In genomic region chr13:77309254-77309653, GRCh38 we compare ENCODE assay signal across 28 cellular contexts. TPM values are rescaled to one million over a fixed set of nuclear protein-coding genes. Genes with fewer than 3 reads are reported as not detected.
DNase-seq lines count a peak whose midpoint lies in the region; ATAC-seq, FAIRE-seq and TF ChIP-seq lines count a peak whose summit lies in the region.
"Had no signal": no experiment of that assay in that cellular context is flagged by ENCODE, and none has a peak within 500 bp of the region (broad histone marks: within the 10 kb centered on the region; RNA-seq: fewer than 3 reads in every experiment).

No MANE protein-coding gene starts in this region.

- TF ChIP-seq CTCF in WERI-Rb-1 (IDR thresholded peaks at IDR 0.05; ENCODE audit: low read depth, low read length), result no peak

- H3K27ac Mint-ChIP-seq in CD4-positive, CD25-positive, alpha-beta regulatory T cell, result peak overlapping the region; percentile 11 to 22 (median 21)
- H3K27ac Mint-ChIP-seq in activated CD8-positive, alpha-beta T cell treated with anti-CD3 and anti-CD28 coated beads, Interleukin-2, amount 10 ng/mL, durations not matched to agents 7 days and 5 days, result peak overlapping the region; percentile 62
- H3K27ac Mint-ChIP-seq in activated CD8-positive, alpha-beta memory T cell treated with anti-CD3 and anti-CD28 coated beads, Interleukin-2, amount 10 ng/mL, durations not matched to agents 7 days and 5 days, result no peak overlapping the region
- H3K27ac Mint-ChIP-seq: stimulated activated effector memory CD8-positive, alpha-beta T cell treated with anti-CD3 and anti-CD28 coated beads, Interleukin-12 subunit alpha, Interleukin-12 subunit beta, amount 100 ng/mL, for 72 hours had no signal

- H3K9me3 ChIP-seq in CD4-positive, CD25-positive, alpha-beta regulatory T cell (ENCODE audit: control insufficient read depth in 2 of 2, low read length in 2 of 2), result no peaks in the 10 kb centered on the region
- H3K9me3 ChIP-seq in WERI-Rb-1 (ENCODE audit: severe bottlenecking), result no peaks in the 10 kb centered on the region
- H3K9me3 ChIP-seq: right atrium auricular region, spleen, testis had no signal

- H3K4me3 Mint-ChIP-seq in CD4-positive, CD25-positive, alpha-beta regulatory T cell, result peak overlapping the region; percentile 1 to 66 (median 26)
- H3K4me3 Mint-ChIP-seq in activated CD8-positive, alpha-beta T cell treated with anti-CD3 and anti-CD28 coated beads, Interleukin-2, amount 10 ng/mL, durations not matched to agents 7 days and 5 days, result no peak overlapping the region
- no peak overlapping the region for H3K4me3 Mint-ChIP-seq in activated CD8-positive, alpha-beta memory T cell treated with anti-CD3 and anti-CD28 coated beads, Interleukin-2, amount 10 ng/mL, durations not matched to agents 7 days and 5 days
- H3K4me3 Mint-ChIP-seq: CD14-positive monocyte; H9; stimulated activated effector memory CD8-positive, alpha-beta T cell treated with anti-CD3 and anti-CD28 coated beads, Interleukin-12 subunit alpha, Interleukin-12 subunit beta, amount 100 ng/mL, for 72 hours had no signal

- peaks cover 69 to 92% (median 84%) of the 10 kb centered on the region in 4 donors for H3K4me1 Mint-ChIP-seq in CD4-positive, CD25-positive, alpha-beta regulatory T cell
- H3K4me1 Mint-ChIP-seq in activated CD8-positive, alpha-beta T cell treated with anti-CD3 and anti-CD28 coated beads, Interleukin-2, amount 10 ng/mL, durations not matched to agents 7 days and 5 days (ENCODE audit: low read depth), result peaks cover 72% of the 10 kb centered on the region
- peaks cover 59% of the 10 kb centered on the region for H3K4me1 Mint-ChIP-seq in activated CD8-positive, alpha-beta memory T cell treated with anti-CD3 and anti-CD28 coated beads, Interleukin-2, amount 10 ng/mL, durations not matched to agents 7 days and 5 days

- no peaks in the 10 kb centered on the region for H3K27me3 Mint-ChIP-seq in CD4-positive, CD25-positive, alpha-beta regulatory T cell
- H3K27me3 Mint-ChIP-seq in activated CD8-positive, alpha-beta T cell treated with anti-CD3 and anti-CD28 coated beads, Interleukin-2, amount 10 ng/mL, durations not matched to agents 7 days and 5 days (ENCODE audit: low read depth), result no peaks in the 10 kb centered on the region
- H3K27me3 Mint-ChIP-seq in activated CD8-positive, alpha-beta memory T cell treated with anti-CD3 and anti-CD28 coated beads, Interleukin-2, amount 10 ng/mL, durations not matched to agents 7 days and 5 days, result no peaks in the 10 kb centered on the region

- DNase-seq in CD4-positive, CD25-positive, alpha-beta regulatory T cell, result no peak
- DNase-seq in GM18507 (ENCODE audit: extremely low spot score, insufficient read length, low read depth) (no peak), iris pigment epithelial cell (ENCODE audit: low read depth) (peak; percentile 62), ACHN (no peak), WERI-Rb-1 (no peak)
- DNase-seq in activated CD8-positive, alpha-beta T cell treated with anti-CD3 and anti-CD28 coated beads, Interleukin-2, amount 10 ng/mL, durations not matched to agents 7 days and 5 days, result no peak
- no peak for DNase-seq in activated CD8-positive, alpha-beta memory T cell treated with anti-CD3 and anti-CD28 coated beads, Interleukin-2, amount 10 ng/mL, durations not matched to agents 7 days and 5 days
- DNase-seq: activated CD4-positive, alpha-beta T cell treated with anti-CD3 and anti-CD28 coated beads, Interleukin-2, amount 50 U/mL, for 4 hours; activated gamma-delta T cell treated with Interleukin-2 at 50 U/mL for 16 hours; DMS153; H9; islet precursor cell; NCI-H1105; NCI-H2081; NCI-H345; NCI-H748 treated with DMSO at 0.1 percent for 48 hours; RPMI8226; spleen; stimulated activated CD4-positive, alpha-beta T cell treated with anti-CD3 and anti-CD28 coated beads, Interleukin-2, amount 100 ng/mL, for 48 hours; T-helper 2 cell; testis had no signal

- ATAC-seq in CD4-positive, CD25-positive, alpha-beta regulatory T cell (ENCODE audit: low read depth in 2 of 2), result peak; percentile 11 to 35
- no peak for ATAC-seq in activated CD8-positive, alpha-beta T cell treated with anti-CD3 and anti-CD28 coated beads, Interleukin-2, amount 10 ng/mL, durations not matched to agents 7 days and 5 days
- ATAC-seq in activated CD8-positive, alpha-beta memory T cell treated with anti-CD3 and anti-CD28 coated beads, Interleukin-2, amount 10 ng/mL, durations not matched to agents 7 days and 5 days, result no peak
- ATAC-seq: stimulated activated effector memory CD8-positive, alpha-beta T cell treated with anti-CD3 and anti-CD28 coated beads, Interleukin-12 subunit alpha, Interleukin-12 subunit beta, amount 100 ng/mL, for 72 hours had no signal

- H3K27me3 ChIP-seq in CD4-positive, CD25-positive, alpha-beta regulatory T cell (ENCODE audit: control insufficient read depth, insufficient read depth, low read length), result no peaks in the 10 kb centered on the region
- no peaks in the 10 kb centered on the region for H3K27me3 ChIP-seq in WERI-Rb-1 (ENCODE audit: insufficient read depth, low read depth, severe bottlenecking)
- H3K27me3 ChIP-seq: right atrium auricular region, spleen, testis had no signal

- peaks cover 0 to 3% (median 0%) of the 10 kb centered on the region in 7 donors for H3K9me3 Mint-ChIP-seq in CD4-positive, CD25-positive, alpha-beta regulatory T cell
- no peaks in the 10 kb centered on the region for H3K9me3 Mint-ChIP-seq in activated CD8-positive, alpha-beta T cell treated with anti-CD3 and anti-CD28 coated beads, Interleukin-2, amount 10 ng/mL, durations not matched to agents 7 days and 5 days (ENCODE audit: insufficient read depth)
- H3K9me3 Mint-ChIP-seq in activated CD8-positive, alpha-beta memory T cell treated with anti-CD3 and anti-CD28 coated beads, Interleukin-2, amount 10 ng/mL, durations not matched to agents 7 days and 5 days (ENCODE audit: low read depth), result peaks cover 2% of the 10 kb centered on the region
- H3K9me3 Mint-ChIP-seq: CD14-positive monocyte had no signal

- H3K36me3 ChIP-seq in CD4-positive, CD25-positive, alpha-beta regulatory T cell (ENCODE audit: control insufficient read depth, insufficient read depth, low read length), result no peaks in the 10 kb centered on the region
- H3K36me3 ChIP-seq in WERI-Rb-1, result no peaks in the 10 kb centered on the region
- H3K36me3 ChIP-seq: right atrium auricular region, spleen had no signal

- FAIRE-seq in GM18507 (lab: Jason Lieb, UNC), result peak; percentile 41
- FAIRE-seq: endothelial cell of umbilical vein, G401.6 had no signal

- peaks cover 90% of the 10 kb centered on the region for H3K4me1 ChIP-seq in CD4-positive, CD25-positive, alpha-beta regulatory T cell (ENCODE audit: control insufficient read depth, insufficient read depth, low read length, poor library complexity, severe bottlenecking)

- CTCF ChIA-PET in activated CD8-positive, alpha-beta T cell treated with anti-CD3 and anti-CD28 coated beads, Interleukin-2, amount 10 ng/mL, durations not matched to agents 7 days and 5 days (lab: Charles Lee), result interaction anchor here (1.3 to 2.9 kb wide), 4 partner anchors 8 to 169 kb away, joined by 3 to 10 read pairs (median 6); no protein-coding TSS in a partner anchor
- CTCF ChIA-PET in activated CD8-positive, alpha-beta memory T cell treated with anti-CD3 and anti-CD28 coated beads, Interleukin-2, amount 10 ng/mL, durations not matched to agents 7 days and 5 days (lab: Charles Lee), result interaction anchor here (1.4 kb wide), 1 partner anchor 11 kb away, joined by 3 read pairs; no protein-coding TSS in a partner anchor

- no peak overlapping the region for H3K27ac ChIP-seq in CD4-positive, CD25-positive, alpha-beta regulatory T cell (ENCODE audit: insufficient read depth, low read length, poor library complexity, severe bottlenecking)
- H3K27ac ChIP-seq in WERI-Rb-1, result no peak overlapping the region
- H3K27ac ChIP-seq: HL-60, parathyroid adenoma, right atrium auricular region had no signal

- in situ Hi-C loops in ACHN (cut with HindIII; ENCODE audit: low pct_ligation_motif_present, low pct_unique_long_range_greater_than_20kb, low sequenced_read_pairs), result no loop called here

- peaks cover 9% of the 10 kb centered on the region for H3K36me3 Mint-ChIP-seq in CD4-positive, CD25-positive, alpha-beta regulatory T cell
- H3K36me3 Mint-ChIP-seq in activated CD8-positive, alpha-beta T cell treated with anti-CD3 and anti-CD28 coated beads, Interleukin-2, amount 10 ng/mL, durations not matched to agents 7 days and 5 days (ENCODE audit: low read depth), result peaks cover 13% of the 10 kb centered on the region
- peaks cover 24% of the 10 kb centered on the region for H3K36me3 Mint-ChIP-seq in activated CD8-positive, alpha-beta memory T cell treated with anti-CD3 and anti-CD28 coated beads, Interleukin-2, amount 10 ng/mL, durations not matched to agents 7 days and 5 days
- H3K36me3 Mint-ChIP-seq: stimulated activated effector memory CD8-positive, alpha-beta T cell treated with anti-CD3 and anti-CD28 coated beads, Interleukin-12 subunit alpha, Interleukin-12 subunit beta, amount 100 ng/mL, for 72 hours had no signal

- H3K4me3 ChIP-seq in CD4-positive, CD25-positive, alpha-beta regulatory T cell (ENCODE audit: low read depth, low read length), result peak overlapping the region; percentile 57
- no peak overlapping the region for H3K4me3 ChIP-seq in WERI-Rb-1 (ENCODE audit: low read depth, low read length)
- H3K4me3 ChIP-seq: right atrium auricular region, spleen, testis had no signal

- POLR2A ChIA-PET in activated CD8-positive, alpha-beta T cell treated with anti-CD3 and anti-CD28 coated beads, Interleukin-2, amount 10 ng/mL, durations not matched to agents 7 days and 5 days (lab: Charles Lee), result interaction anchor here (0.7 kb wide), 1 partner anchor 316 kb away, joined by 3 read pairs; no protein-coding TSS in a partner anchor

RNA-seq across cellular contexts. Expression of gene MYCBP2, which starts 17.6 kb away (rescaled TPM):
- 189 TPM for total RNA-seq in CD4-positive, CD25-positive, alpha-beta regulatory T cell
- 10 to 100 TPM; 20.8 to 35.9 (median 26.4) TPM for polyA plus RNA-seq in CD4-positive, CD25-positive, alpha-beta regulatory T cell
- total RNA-seq in activated CD8-positive, alpha-beta T cell treated with anti-CD3 and anti-CD28 coated beads, Interleukin-2, amount 10 ng/mL, durations not matched to agents 7 days and 5 days, result 100 to 1,000 TPM; 107 to 109 TPM
- total RNA-seq in activated CD8-positive, alpha-beta memory T cell treated with anti-CD3 and anti-CD28 coated beads, Interleukin-2, amount 10 ng/mL, durations not matched to agents 7 days and 5 days, result 100 to 1,000 TPM; 106 to 122 TPM

Comparison
In these comparisons a context has a peak if more than half of its experiments do, and no peak if none do; other contexts are left out.
1. ATAC-seq: peak in CD4-positive, CD25-positive, alpha-beta regulatory T cell (2 of 2); none in activated CD8-positive, alpha-beta T cell treated with anti-CD3 and anti-CD28 coated beads, Interleukin-2, amount 10 ng/mL, durations not matched to agents 7 days and 5 days (single experiment) and activated CD8-positive, alpha-beta memory T cell treated with anti-CD3 and anti-CD28 coated beads, Interleukin-2, amount 10 ng/mL, durations not matched to agents 7 days and 5 days (single experiment).
2. H3K4me3 Mint-ChIP-seq: peak in CD4-positive, CD25-positive, alpha-beta regulatory T cell (4 of 4); none in activated CD8-positive, alpha-beta T cell treated with anti-CD3 and anti-CD28 coated beads, Interleukin-2, amount 10 ng/mL, durations not matched to agents 7 days and 5 days (single experiment) and activated CD8-positive, alpha-beta memory T cell treated with anti-CD3 and anti-CD28 coated beads, Interleukin-2, amount 10 ng/mL, durations not matched to agents 7 days and 5 days (single experiment).